In the genomic region with DNA sequence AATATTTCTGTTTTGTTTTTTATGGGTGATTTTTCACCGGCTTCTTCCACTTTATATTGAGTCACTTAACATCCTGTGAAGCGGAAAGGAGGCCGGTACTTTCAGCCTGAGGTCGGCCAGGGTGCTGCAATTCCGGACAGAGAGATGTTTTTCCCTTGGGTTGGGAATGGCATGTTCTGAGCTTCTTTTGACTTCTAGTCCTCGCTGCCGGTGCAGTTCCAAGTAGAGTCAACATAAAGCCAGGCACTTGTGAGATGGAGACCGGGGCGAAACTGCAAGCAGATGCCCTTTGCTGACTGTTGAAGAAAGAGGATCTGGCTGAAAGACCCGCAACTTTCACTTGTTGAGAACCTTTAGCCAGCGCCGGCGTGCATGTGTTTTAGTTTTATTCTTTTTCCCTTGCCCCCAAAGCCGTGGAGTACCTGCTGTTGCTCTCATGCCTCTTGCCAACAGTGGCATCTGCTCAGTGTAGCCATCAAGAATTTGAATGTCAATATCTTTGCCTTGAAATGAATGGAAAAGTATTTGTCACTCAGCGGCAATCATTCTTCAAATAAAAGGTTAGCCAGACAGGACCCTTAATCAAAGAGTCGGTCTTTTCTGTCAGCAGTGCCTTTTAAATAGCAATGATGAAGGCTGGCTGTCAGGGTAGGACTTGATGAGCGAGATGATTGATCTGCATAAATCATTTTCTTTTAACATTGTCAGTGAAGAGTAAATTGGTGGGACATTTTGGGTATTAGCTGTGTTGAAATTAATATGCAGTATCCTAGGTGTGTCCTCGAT, we compare ENCODE assay signal across 1 cellular context.
TF ChIP-seq lines count a peak whose summit lies in the region.

No MANE protein-coding gene starts in this region.

TF ChIP-seq in GM23338, 12 proteins besides CTCF, POLR2A, EP300 and RAD21:
- TF ChIP-seq, protein P1, sequence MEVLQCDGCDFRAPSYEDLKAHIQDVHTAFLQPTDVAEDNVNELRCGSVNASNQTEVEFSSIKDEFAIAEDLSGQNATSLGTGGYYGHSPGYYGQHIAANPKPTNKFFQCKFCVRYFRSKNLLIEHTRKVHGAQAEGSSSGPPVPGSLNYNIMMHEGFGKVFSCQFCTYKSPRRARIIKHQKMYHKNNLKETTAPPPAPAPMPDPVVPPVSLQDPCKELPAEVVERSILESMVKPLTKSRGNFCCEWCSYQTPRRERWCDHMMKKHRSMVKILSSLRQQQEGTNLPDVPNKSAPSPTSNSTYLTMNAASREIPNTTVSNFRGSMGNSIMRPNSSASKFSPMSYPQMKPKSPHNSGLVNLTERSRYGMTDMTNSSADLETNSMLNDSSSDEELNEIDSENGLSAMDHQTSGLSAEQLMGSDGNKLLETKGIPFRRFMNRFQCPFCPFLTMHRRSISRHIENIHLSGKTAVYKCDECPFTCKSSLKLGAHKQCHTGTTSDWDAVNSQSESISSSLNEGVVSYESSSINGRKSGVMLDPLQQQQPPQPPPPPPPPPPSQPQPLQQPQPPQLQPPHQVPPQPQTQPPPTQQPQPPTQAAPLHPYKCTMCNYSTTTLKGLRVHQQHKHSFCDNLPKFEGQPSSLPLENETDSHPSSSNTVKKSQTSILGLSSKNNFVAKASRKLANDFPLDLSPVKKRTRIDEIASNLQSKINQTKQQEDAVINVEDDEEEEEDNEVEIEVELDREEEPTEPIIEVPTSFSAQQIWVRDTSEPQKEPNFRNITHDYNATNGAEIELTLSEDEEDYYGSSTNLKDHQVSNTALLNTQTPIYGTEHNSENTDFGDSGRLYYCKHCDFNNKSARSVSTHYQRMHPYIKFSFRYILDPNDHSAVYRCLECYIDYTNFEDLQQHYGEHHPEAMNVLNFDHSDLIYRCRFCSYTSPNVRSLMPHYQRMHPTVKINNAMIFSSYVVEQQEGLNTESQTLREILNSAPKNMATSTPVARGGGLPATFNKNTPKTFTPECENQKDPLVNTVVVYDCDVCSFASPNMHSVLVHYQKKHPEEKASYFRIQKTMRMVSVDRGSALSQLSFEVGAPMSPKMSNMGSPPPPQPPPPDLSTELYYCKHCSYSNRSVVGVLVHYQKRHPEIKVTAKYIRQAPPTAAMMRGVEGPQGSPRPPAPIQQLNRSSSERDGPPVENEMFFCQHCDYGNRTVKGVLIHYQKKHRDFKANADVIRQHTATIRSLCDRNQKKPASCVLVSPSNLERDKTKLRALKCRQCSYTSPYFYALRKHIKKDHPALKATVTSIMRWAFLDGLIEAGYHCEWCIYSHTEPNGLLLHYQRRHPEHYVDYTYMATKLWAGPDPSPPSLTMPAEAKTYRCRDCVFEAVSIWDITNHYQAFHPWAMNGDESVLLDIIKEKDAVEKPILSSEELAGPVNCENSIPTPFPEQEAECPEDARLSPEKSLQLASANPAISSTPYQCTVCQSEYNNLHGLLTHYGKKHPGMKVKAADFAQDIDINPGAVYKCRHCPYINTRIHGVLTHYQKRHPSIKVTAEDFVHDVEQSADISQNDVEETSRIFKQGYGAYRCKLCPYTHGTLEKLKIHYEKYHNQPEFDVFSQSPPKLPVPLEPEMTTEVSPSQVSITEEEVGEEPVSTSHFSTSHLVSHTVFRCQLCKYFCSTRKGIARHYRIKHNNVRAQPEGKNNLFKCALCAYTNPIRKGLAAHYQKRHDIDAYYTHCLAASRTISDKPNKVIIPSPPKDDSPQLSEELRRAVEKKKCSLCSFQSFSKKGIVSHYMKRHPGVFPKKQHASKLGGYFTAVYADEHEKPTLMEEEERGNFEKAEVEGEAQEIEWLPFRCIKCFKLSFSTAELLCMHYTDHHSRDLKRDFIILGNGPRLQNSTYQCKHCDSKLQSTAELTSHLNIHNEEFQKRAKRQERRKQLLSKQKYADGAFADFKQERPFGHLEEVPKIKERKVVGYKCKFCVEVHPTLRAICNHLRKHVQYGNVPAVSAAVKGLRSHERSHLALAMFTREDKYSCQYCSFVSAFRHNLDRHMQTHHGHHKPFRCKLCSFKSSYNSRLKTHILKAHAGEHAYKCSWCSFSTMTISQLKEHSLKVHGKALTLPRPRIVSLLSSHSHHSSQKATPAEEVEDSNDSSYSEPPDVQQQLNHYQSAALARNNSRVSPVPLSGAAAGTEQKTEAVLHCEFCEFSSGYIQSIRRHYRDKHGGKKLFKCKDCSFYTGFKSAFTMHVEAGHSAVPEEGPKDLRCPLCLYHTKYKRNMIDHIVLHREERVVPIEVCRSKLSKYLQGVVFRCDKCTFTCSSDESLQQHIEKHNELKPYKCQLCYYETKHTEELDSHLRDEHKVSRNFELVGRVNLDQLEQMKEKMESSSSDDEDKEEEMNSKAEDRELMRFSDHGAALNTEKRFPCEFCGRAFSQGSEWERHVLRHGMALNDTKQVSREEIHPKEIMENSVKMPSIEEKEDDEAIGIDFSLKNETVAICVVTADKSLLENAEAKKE (CRISPR knock-in tag; IDR thresholded peaks at IDR 0.05): no peak
- TF ChIP-seq, protein P2, sequence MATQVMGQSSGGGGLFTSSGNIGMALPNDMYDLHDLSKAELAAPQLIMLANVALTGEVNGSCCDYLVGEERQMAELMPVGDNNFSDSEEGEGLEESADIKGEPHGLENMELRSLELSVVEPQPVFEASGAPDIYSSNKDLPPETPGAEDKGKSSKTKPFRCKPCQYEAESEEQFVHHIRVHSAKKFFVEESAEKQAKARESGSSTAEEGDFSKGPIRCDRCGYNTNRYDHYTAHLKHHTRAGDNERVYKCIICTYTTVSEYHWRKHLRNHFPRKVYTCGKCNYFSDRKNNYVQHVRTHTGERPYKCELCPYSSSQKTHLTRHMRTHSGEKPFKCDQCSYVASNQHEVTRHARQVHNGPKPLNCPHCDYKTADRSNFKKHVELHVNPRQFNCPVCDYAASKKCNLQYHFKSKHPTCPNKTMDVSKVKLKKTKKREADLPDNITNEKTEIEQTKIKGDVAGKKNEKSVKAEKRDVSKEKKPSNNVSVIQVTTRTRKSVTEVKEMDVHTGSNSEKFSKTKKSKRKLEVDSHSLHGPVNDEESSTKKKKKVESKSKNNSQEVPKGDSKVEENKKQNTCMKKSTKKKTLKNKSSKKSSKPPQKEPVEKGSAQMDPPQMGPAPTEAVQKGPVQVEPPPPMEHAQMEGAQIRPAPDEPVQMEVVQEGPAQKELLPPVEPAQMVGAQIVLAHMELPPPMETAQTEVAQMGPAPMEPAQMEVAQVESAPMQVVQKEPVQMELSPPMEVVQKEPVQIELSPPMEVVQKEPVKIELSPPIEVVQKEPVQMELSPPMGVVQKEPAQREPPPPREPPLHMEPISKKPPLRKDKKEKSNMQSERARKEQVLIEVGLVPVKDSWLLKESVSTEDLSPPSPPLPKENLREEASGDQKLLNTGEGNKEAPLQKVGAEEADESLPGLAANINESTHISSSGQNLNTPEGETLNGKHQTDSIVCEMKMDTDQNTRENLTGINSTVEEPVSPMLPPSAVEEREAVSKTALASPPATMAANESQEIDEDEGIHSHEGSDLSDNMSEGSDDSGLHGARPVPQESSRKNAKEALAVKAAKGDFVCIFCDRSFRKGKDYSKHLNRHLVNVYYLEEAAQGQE (IDR thresholded peaks at IDR 0.05; ENCODE audit: unreplicated experiment): no peak
- TF ChIP-seq, protein P3, sequence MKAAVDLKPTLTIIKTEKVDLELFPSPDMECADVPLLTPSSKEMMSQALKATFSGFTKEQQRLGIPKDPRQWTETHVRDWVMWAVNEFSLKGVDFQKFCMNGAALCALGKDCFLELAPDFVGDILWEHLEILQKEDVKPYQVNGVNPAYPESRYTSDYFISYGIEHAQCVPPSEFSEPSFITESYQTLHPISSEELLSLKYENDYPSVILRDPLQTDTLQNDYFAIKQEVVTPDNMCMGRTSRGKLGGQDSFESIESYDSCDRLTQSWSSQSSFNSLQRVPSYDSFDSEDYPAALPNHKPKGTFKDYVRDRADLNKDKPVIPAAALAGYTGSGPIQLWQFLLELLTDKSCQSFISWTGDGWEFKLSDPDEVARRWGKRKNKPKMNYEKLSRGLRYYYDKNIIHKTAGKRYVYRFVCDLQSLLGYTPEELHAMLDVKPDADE (IDR thresholded peaks at IDR 0.05): no peak
- TF ChIP-seq EZH2 (IDR thresholded peaks at IDR 0.05; ENCODE audit: low read depth, unreplicated experiment): no peak
- no peak for TF ChIP-seq NANOG (IDR thresholded peaks at IDR 0.05; ENCODE audit: borderline replicate concordance)
- TF ChIP-seq STAT1 (IDR thresholded peaks at IDR 0.05; ENCODE audit: unreplicated experiment): no peak
- no peak for TF ChIP-seq JUNB (IDR thresholded peaks at IDR 0.05; ENCODE audit: unreplicated experiment)
- no peak for TF ChIP-seq EZH2phosphoT487 (IDR thresholded peaks at IDR 0.05; ENCODE audit: unreplicated experiment)
- no peak for TF ChIP-seq POLR2AphosphoS5 (IDR thresholded peaks at IDR 0.05; ENCODE audit: low read depth)
- TF ChIP-seq CREB1 (CRISPR knock-in tag; IDR thresholded peaks at IDR 0.05; ENCODE audit: low read depth): no peak
- no peak for TF ChIP-seq ZNF114 (CRISPR knock-in tag; IDR thresholded peaks at IDR 0.05)
- TF ChIP-seq ZNF331 (CRISPR knock-in tag; IDR thresholded peaks at IDR 0.05; ENCODE audit: low read depth): no peak
TF ChIP-seq in GM23338: peak in this region for 0.
